1 cellular context compared by ENCODE assay signal in genomic region chr17:8420041-8420934, GRCh38.
A peak's percentile ranks its signal among the peaks of the same experiment; 100 is the strongest.
TF ChIP-seq lines count a peak whose summit lies in the region.

No MANE protein-coding gene starts in this region.

TF ChIP-seq in HepG2, 621 proteins besides CTCF, POLR2A, EP300 and RAD21 (continued from another document):
- TF ChIP-seq ZBTB49 (CRISPR knock-in tag; IDR thresholded peaks at IDR 0.05; ENCODE audit: borderline replicate concordance) (no peak), SMAD9 (CRISPR knock-in tag; IDR thresholded peaks at IDR 0.05) (no peak), GLMP (CRISPR knock-in tag; IDR thresholded peaks at IDR 0.05; ENCODE audit: borderline replicate concordance) (no peak), EEA1 (CRISPR knock-in tag; IDR thresholded peaks at IDR 0.05; ENCODE audit: borderline replicate concordance) (no peak), CERS6 (CRISPR knock-in tag; IDR thresholded peaks at IDR 0.05) (no peak), NAIF1 (CRISPR knock-in tag; IDR thresholded peaks at IDR 0.05; ENCODE audit: borderline replicate concordance) (peak; percentile 77), NPAS2 (CRISPR knock-in tag; IDR thresholded peaks at IDR 0.05; ENCODE audit: borderline replicate concordance) (no peak), ARNT (IDR thresholded peaks at IDR 0.05) (no peak), ISL2 (CRISPR knock-in tag; IDR thresholded peaks at IDR 0.05) (peak; percentile 97), ZNF296 (CRISPR knock-in tag; conservative IDR thresholded peaks at IDR 0.05) (no peak; the same call in 1 of the 2 replicates), ZNF331 (CRISPR knock-in tag; IDR thresholded peaks at IDR 0.05) (peak; percentile 97), KDM4B (CRISPR knock-in tag; IDR thresholded peaks at IDR 0.05) (no peak), HCFC1 (IDR thresholded peaks at IDR 0.05; ENCODE audit: low read depth, low read length) (no peak), KLF6 (CRISPR knock-in tag; IDR thresholded peaks at IDR 0.05) (peak; percentile 70; the same call in 1 of the 2 replicates), JUND (CRISPR knock-in tag; IDR thresholded peaks at IDR 0.05) (peak; percentile 85), ZNF33B (CRISPR knock-in tag; IDR thresholded peaks at IDR 0.05) (no peak), ZNF10 (CRISPR knock-in tag; IDR thresholded peaks at IDR 0.05; ENCODE audit: borderline replicate concordance, low read depth) (no peak), ZNF383 (CRISPR knock-in tag; IDR thresholded peaks at IDR 0.05; ENCODE audit: borderline replicate concordance) (no peak), ZSCAN22 (CRISPR knock-in tag; IDR thresholded peaks at IDR 0.05) (no peak), JARID2 (CRISPR knock-in tag; IDR thresholded peaks at IDR 0.05; ENCODE audit: insufficient replicate concordance) (no peak), ZNF546 (CRISPR knock-in tag; conservative IDR thresholded peaks at IDR 0.05) (no peak), KLF11 (CRISPR knock-in tag; IDR thresholded peaks at IDR 0.05) (peak; percentile 96; the same call in 1 of the 2 replicates), ZNF639 (CRISPR knock-in tag; conservative IDR thresholded peaks at IDR 0.05) (no peak), ZBTB42 (CRISPR knock-in tag; IDR thresholded peaks at IDR 0.05) (peak; percentile 99), HBP1 (CRISPR knock-in tag; IDR thresholded peaks at IDR 0.05; ENCODE audit: low read depth) (no peak), ZNF776 (CRISPR knock-in tag; IDR thresholded peaks at IDR 0.05) (no peak), ZNF430 (CRISPR knock-in tag; IDR thresholded peaks at IDR 0.05) (no peak), ZFP90 (CRISPR knock-in tag; IDR thresholded peaks at IDR 0.05; ENCODE audit: borderline replicate concordance) (peak; percentile 66; the same call in 1 of the 2 replicates), ZNF768 (CRISPR knock-in tag; IDR thresholded peaks at IDR 0.05) (no peak; the same call in 1 of the 2 replicates), ZNF784 (CRISPR knock-in tag; IDR thresholded peaks at IDR 0.05; ENCODE audit: borderline replicate concordance) (peak; percentile 51; the same call in 1 of the 2 replicates), SP4 (CRISPR knock-in tag; IDR thresholded peaks at IDR 0.05) (no peak), SNAI1 (CRISPR knock-in tag; IDR thresholded peaks at IDR 0.05; ENCODE audit: borderline replicate concordance) (no peak), ZKSCAN5 (CRISPR knock-in tag; IDR thresholded peaks at IDR 0.05) (no peak), ZMYM2 (CRISPR knock-in tag; IDR thresholded peaks at IDR 0.05) (peak; percentile 88), CENPBD1 (CRISPR knock-in tag; IDR thresholded peaks at IDR 0.05; ENCODE audit: borderline replicate concordance, low read depth) (no peak), JDP2 (CRISPR knock-in tag; IDR thresholded peaks at IDR 0.05; ENCODE audit: borderline replicate concordance) (no peak), ATM (IDR thresholded peaks at IDR 0.05; ENCODE audit: borderline replicate concordance) (no peak; the same call in 1 of the 2 replicates), ZC3H4 (CRISPR knock-in tag; IDR thresholded peaks at IDR 0.05; ENCODE audit: borderline replicate concordance) (no peak)
